In genomic region chr10:47256753-47257336, GRCh38 we compare ENCODE assay signal across 11 cellular contexts. TPM values are rescaled to one million over a fixed set of nuclear protein-coding genes. Genes with fewer than 3 reads are reported as not detected.
DNase-seq lines count a peak whose midpoint lies in the region; ATAC-seq and TF ChIP-seq lines count a peak whose summit lies in the region.
"Had no signal": no experiment of that assay in that cellular context is flagged by ENCODE, and none has a peak within 500 bp of the region (broad histone marks: within the 10 kb centered on the region; RNA-seq: fewer than 3 reads in every experiment).

No MANE protein-coding gene starts in this region.

- intact Hi-C loops in CD4-positive, alpha-beta memory T cell (cut with micrococcal nuclease) = loop anchor here (1.0 kb wide), 1 partner anchor 51 kb away; no protein-coding TSS in a partner anchor
- intact Hi-C loops in activated B cell treated with CpG ODN at 0.5 μM for 24 hours (cut with micrococcal nuclease) = no loop called here
- intact Hi-C loops in A673 (cut with micrococcal nuclease; ENCODE audit: unreplicated experiment) = no loop called here

- no peak overlapping the region for H3K9ac ChIP-seq in BLaER1

- no TSS peak for BruUV-seq in A673 (replicated peaks; lab: Mats Ljungman, UMichigan)

- CTCF ChIA-PET in CD4-positive, alpha-beta memory T cell (lab: Charles Lee; ENCODE audit: partially characterized antibody) = no interaction called here
- CTCF ChIA-PET in activated B cell treated with CpG ODN at 0.5 μM for 24 hours (lab: Charles Lee) = no interaction called here
- CTCF ChIA-PET in A673 (lab: Charles Lee) = no interaction called here

- H3K27ac Mint-ChIP-seq in CD4-positive, alpha-beta memory T cell = peak overlapping the region in 6 of 7 donors; percentile 67 to 95 (median 89)
- H3K27ac Mint-ChIP-seq in activated B cell treated with CpG ODN at 0.5 μM for 24 hours = peak overlapping the region; percentile 78

- H3K9me3 ChIP-seq in BLaER1 (no peaks in the 10 kb centered on the region), A673 (ENCODE audit: low read depth, low read length, poor library complexity, severe bottlenecking) (no peaks in the 10 kb centered on the region)
- H3K9me3 ChIP-seq in CD4-positive, alpha-beta memory T cell (ENCODE audit: control insufficient read depth in 1 of 2, low read length in 2 of 2) = no peaks in the 10 kb centered on the region
- H3K9me3 ChIP-seq: SJSA1 had no signal

- TF ChIP-seq CTCF in activated B cell treated with CpG ODN at 0.5 μM for 24 hours (IDR thresholded peaks at IDR 0.05) = no peak
- TF ChIP-seq CTCF in foreskin keratinocyte (conservative IDR thresholded peaks at IDR 0.05) = no peak
- no peak for TF ChIP-seq CTCF in A673 (conservative IDR thresholded peaks at IDR 0.05; ENCODE audit: low read depth, low read length)

- H3K4me1 Mint-ChIP-seq in CD4-positive, alpha-beta memory T cell = peaks cover 39 to 80% (median 67%) of the 10 kb centered on the region in 4 donors
- H3K4me1 Mint-ChIP-seq in activated B cell treated with CpG ODN at 0.5 μM for 24 hours = peaks cover 58% of the 10 kb centered on the region

- peak overlapping the region in 5 of 8 donors; percentile 55 to 77 (median 73) for H3K4me3 Mint-ChIP-seq in CD4-positive, alpha-beta memory T cell
- no peak overlapping the region for H3K4me3 Mint-ChIP-seq in activated B cell treated with CpG ODN at 0.5 μM for 24 hours

- DNase-seq in CD4-positive, alpha-beta memory T cell = no peak
- no peak for DNase-seq in activated B cell treated with CpG ODN at 0.5 μM for 24 hours
- DNase-seq in foreskin keratinocyte = peak; percentile 6 to 13
- no peak for DNase-seq in A673 (ENCODE audit: low spot score)
- DNase-seq: activated gamma-delta T cell treated with Interleukin-2 at 50 U/mL for 16 hours, kidney had no signal

- ATAC-seq in activated B cell treated with CpG ODN at 0.5 μM for 24 hours (ENCODE audit: low read depth) = no peak
- ATAC-seq in foreskin keratinocyte = peak; percentile 18
- ATAC-seq in SK-N-SH treated with all-trans-retinoic acid at 6 μM for 48 hours = no peak
- ATAC-seq in GM21381 (IDR thresholded peaks at IDR 0.05; ENCODE audit: unreplicated experiment) = no peak

- H3K27me3 Mint-ChIP-seq in CD4-positive, alpha-beta memory T cell = no peaks in the 10 kb centered on the region
- H3K27me3 Mint-ChIP-seq in activated B cell treated with CpG ODN at 0.5 μM for 24 hours = no peaks in the 10 kb centered on the region

- H3K4me3 ChIP-seq in BLaER1 = no peak overlapping the region
- H3K4me3 ChIP-seq in CD4-positive, alpha-beta memory T cell (ENCODE audit: low read length in 2 of 2) = peak overlapping the region in 1 of 2 donors; percentile 21
- no peak overlapping the region for H3K4me3 ChIP-seq in A673 (ENCODE audit: low read depth, low read length, poor library complexity, severe bottlenecking)
- H3K4me3 ChIP-seq: SJSA1 had no signal

- H3K36me3 Mint-ChIP-seq in CD4-positive, alpha-beta memory T cell = no peaks in the 10 kb centered on the region
- no peaks in the 10 kb centered on the region for H3K36me3 Mint-ChIP-seq in activated B cell treated with CpG ODN at 0.5 μM for 24 hours (ENCODE audit: low read depth)

- H3K27ac ChIP-seq in BLaER1 (no peak overlapping the region), foreskin keratinocyte (no peak overlapping the region), A673 (ENCODE audit: low read depth, low read length, poor library complexity, severe bottlenecking) (no peak overlapping the region)
- no peak overlapping the region for H3K27ac ChIP-seq in CD4-positive, alpha-beta memory T cell (ENCODE audit: low read depth, low read length)

- H4K20me1 ChIP-seq in BLaER1 = no peaks in the 10 kb centered on the region

- H3K4me1 ChIP-seq in BLaER1 (peaks cover 62% of the 10 kb centered on the region), foreskin keratinocyte (no peaks in the 10 kb centered on the region), A673 (ENCODE audit: insufficient read depth, low read length, poor library complexity, severe bottlenecking) (no peaks in the 10 kb centered on the region)
- H3K4me1 ChIP-seq in CD4-positive, alpha-beta memory T cell (ENCODE audit: insufficient read depth, low read length) = peaks cover 67% of the 10 kb centered on the region

- H3K4me2 ChIP-seq in BLaER1 = peak overlapping the region; percentile 53; the same call in 1 of the 2 replicates

- H3K36me3 ChIP-seq in BLaER1 (no peaks in the 10 kb centered on the region), A673 (ENCODE audit: insufficient read depth, low read length, poor library complexity, severe bottlenecking) (no peaks in the 10 kb centered on the region)
- H3K36me3 ChIP-seq in CD4-positive, alpha-beta memory T cell (ENCODE audit: insufficient read depth, low read length) = no peaks in the 10 kb centered on the region
- H3K36me3 ChIP-seq: SJSA1 had no signal

- POLR2A ChIA-PET in CD4-positive, alpha-beta memory T cell (lab: Charles Lee; ENCODE audit: partially characterized antibody) = interaction anchor here (1.5 to 5.7 kb wide), 2 partner anchors 49 to 209 kb away, joined by 3 to 33 read pairs; no protein-coding TSS in a partner anchor
- POLR2A ChIA-PET in activated B cell treated with CpG ODN at 0.5 μM for 24 hours (lab: Charles Lee) = no interaction called here
- POLR2A ChIA-PET in A673 (lab: Charles Lee; ENCODE audit: low non-redundant PET) = no interaction called here

- H3K9me3 Mint-ChIP-seq in CD4-positive, alpha-beta memory T cell = peaks cover 0 to 4% (median 0%) of the 10 kb centered on the region in 8 donors
- H3K9me3 Mint-ChIP-seq in activated B cell treated with CpG ODN at 0.5 μM for 24 hours = no peaks in the 10 kb centered on the region

- H3K27me3 ChIP-seq in BLaER1 = no peaks in the 10 kb centered on the region
- no peaks in the 10 kb centered on the region for H3K27me3 ChIP-seq in CD4-positive, alpha-beta memory T cell (ENCODE audit: insufficient read depth, low read length)
- H3K27me3 ChIP-seq in foreskin keratinocyte = peaks cover 38% of the 10 kb centered on the region
- no peaks in the 10 kb centered on the region for H3K27me3 ChIP-seq in A673 (replicated peaks; ENCODE audit: insufficient read depth, low read depth, low read length, poor library complexity)
- H3K27me3 ChIP-seq: SJSA1 had no signal

TF ChIP-seq in SK-N-SH treated with all-trans-retinoic acid at 6 μM for 48 hours, 23 proteins besides CTCF, POLR2A, EP300 and RAD21 (continues in another document):
- TF ChIP-seq, protein P1, sequence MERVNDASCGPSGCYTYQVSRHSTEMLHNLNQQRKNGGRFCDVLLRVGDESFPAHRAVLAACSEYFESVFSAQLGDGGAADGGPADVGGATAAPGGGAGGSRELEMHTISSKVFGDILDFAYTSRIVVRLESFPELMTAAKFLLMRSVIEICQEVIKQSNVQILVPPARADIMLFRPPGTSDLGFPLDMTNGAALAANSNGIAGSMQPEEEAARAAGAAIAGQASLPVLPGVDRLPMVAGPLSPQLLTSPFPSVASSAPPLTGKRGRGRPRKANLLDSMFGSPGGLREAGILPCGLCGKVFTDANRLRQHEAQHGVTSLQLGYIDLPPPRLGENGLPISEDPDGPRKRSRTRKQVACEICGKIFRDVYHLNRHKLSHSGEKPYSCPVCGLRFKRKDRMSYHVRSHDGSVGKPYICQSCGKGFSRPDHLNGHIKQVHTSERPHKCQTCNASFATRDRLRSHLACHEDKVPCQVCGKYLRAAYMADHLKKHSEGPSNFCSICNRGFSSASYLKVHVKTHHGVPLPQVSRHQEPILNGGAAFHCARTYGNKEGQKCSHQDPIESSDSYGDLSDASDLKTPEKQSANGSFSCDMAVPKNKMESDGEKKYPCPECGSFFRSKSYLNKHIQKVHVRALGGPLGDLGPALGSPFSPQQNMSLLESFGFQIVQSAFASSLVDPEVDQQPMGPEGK (CRISPR knock-in tag; IDR thresholded peaks at IDR 0.05; ENCODE audit: borderline replicate concordance) = no peak
- TF ChIP-seq ZNF70 (CRISPR knock-in tag; IDR thresholded peaks at IDR 0.05) (no peak), ZNF565 (CRISPR knock-in tag; conservative IDR thresholded peaks at IDR 0.05; ENCODE audit: low read depth) (no peak), TCF4 (CRISPR knock-in tag; IDR thresholded peaks at IDR 0.05; ENCODE audit: borderline replicate concordance) (no peak), TOX (CRISPR knock-in tag; IDR thresholded peaks at IDR 0.05; ENCODE audit: borderline replicate concordance) (no peak), ZNF8 (CRISPR knock-in tag; IDR thresholded peaks at IDR 0.05) (no peak), ESRRG (CRISPR knock-in tag; IDR thresholded peaks at IDR 0.05) (no peak), ZFP30 (CRISPR knock-in tag; IDR thresholded peaks at IDR 0.05) (no peak), ZFP3 (CRISPR knock-in tag; IDR thresholded peaks at IDR 0.05) (no peak), ISL1 (CRISPR knock-in tag; IDR thresholded peaks at IDR 0.05) (no peak)
- TF ChIP-seq, protein P2, sequence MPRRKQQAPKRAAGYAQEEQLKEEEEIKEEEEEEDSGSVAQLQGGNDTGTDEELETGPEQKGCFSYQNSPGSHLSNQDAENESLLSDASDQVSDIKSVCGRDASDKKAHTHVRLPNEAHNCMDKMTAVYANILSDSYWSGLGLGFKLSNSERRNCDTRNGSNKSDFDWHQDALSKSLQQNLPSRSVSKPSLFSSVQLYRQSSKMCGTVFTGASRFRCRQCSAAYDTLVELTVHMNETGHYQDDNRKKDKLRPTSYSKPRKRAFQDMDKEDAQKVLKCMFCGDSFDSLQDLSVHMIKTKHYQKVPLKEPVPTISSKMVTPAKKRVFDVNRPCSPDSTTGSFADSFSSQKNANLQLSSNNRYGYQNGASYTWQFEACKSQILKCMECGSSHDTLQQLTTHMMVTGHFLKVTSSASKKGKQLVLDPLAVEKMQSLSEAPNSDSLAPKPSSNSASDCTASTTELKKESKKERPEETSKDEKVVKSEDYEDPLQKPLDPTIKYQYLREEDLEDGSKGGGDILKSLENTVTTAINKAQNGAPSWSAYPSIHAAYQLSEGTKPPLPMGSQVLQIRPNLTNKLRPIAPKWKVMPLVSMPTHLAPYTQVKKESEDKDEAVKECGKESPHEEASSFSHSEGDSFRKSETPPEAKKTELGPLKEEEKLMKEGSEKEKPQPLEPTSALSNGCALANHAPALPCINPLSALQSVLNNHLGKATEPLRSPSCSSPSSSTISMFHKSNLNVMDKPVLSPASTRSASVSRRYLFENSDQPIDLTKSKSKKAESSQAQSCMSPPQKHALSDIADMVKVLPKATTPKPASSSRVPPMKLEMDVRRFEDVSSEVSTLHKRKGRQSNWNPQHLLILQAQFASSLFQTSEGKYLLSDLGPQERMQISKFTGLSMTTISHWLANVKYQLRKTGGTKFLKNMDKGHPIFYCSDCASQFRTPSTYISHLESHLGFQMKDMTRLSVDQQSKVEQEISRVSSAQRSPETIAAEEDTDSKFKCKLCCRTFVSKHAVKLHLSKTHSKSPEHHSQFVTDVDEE (CRISPR knock-in tag; IDR thresholded peaks at IDR 0.05) = no peak

RNA-seq across cellular contexts. Expression of gene GDF10, which starts 43.2 kb away (rescaled TPM):
- total RNA-seq in CD4-positive, alpha-beta memory T cell = 1 to 10 TPM in 1 of 2 experiments, under 1 TPM in 1; 0.81 to 1.3 TPM
- polyA plus RNA-seq in CD4-positive, alpha-beta memory T cell = under 1 TPM; 0.19 to 0.75 TPM
- total RNA-seq in activated B cell treated with CpG ODN at 0.5 μM for 24 hours = not detected in 2 replicates
- not detected in 2 replicates for total RNA-seq in foreskin keratinocyte
- polyA plus RNA-seq in foreskin keratinocyte = not detected in 2 replicates
- 0.45 and 0.52 TPM in 2 replicates for total RNA-seq in A673 (2021)
- total RNA-seq: H4, SJSA1 had no signal

Comparison
In these comparisons a context has a peak if more than half of its experiments do, and no peak if none do; other contexts are left out.
1. DNase-seq: peak in foreskin keratinocyte (2 of 2); none in CD4-positive, alpha-beta memory T cell (0 of 5), activated B cell treated with CpG ODN at 0.5 μM for 24 hours (single experiment) and A673 (single experiment).